Comparison of ENCODE assay signal across 8 cellular contexts in genomic region chr17:39699818-39700147, GRCh38. TPM values are rescaled to one million over a fixed set of nuclear protein-coding genes. Genes with fewer than 3 reads are reported as not detected.
A peak's percentile ranks its signal among the peaks of the same experiment; 100 is the strongest.
DNase-seq lines count a peak whose midpoint lies in the region; ATAC-seq, FAIRE-seq and TF ChIP-seq lines count a peak whose summit lies in the region.

TSS of gene ERBB2 (plus strand) at chr17:39700064. CDS start at chr17:39700239, 175 bp downstream.

- DNase-seq in DMS114 treated with DMSO at 0.1 percent for 48 hours (lab: John Stamatoyannopoulos, UW; ENCODE audit: unreplicated experiment) (peak; percentile 59), T-helper 17 cell (no peak), frontal cortex (ENCODE audit: low spot score in 2 of 2) (peak; percentile 39 to 60), neural crest cell (ENCODE audit: low read depth, low spot score) (peak; percentile 42), NCI-H1105 treated with DMSO at 0.1 percent for 48 hours (lab: John Stamatoyannopoulos, UW) (no peak)
- no peak for DNase-seq in activated CD8-positive, alpha-beta memory T cell treated with anti-CD3 and anti-CD28 coated beads, Interleukin-2, amount 50 U/mL, for 4 hours

- H3K27me3 Mint-ChIP-seq in T-helper 17 cell (peaks cover 37% of the 10 kb centered on the region), neural crest cell (ENCODE audit: low read depth) (peaks cover 3% of the 10 kb centered on the region)

- no peak for FAIRE-seq in frontal cortex (lab: Jason Lieb, UNC)

- H3K9me3 Mint-ChIP-seq in neural crest cell = no peaks in the 10 kb centered on the region

- no peak for ATAC-seq in T-helper 17 cell
- ATAC-seq in HG02759 (IDR thresholded peaks at IDR 0.05; ENCODE audit: unreplicated experiment) = no peak
- ATAC-seq in GM19463 (IDR thresholded peaks at IDR 0.05; ENCODE audit: unreplicated experiment) = no peak

- H3K4me3 Mint-ChIP-seq in T-helper 17 cell = peak within 1 kb of the TSS; percentile 64
- peak within 1 kb of the TSS; percentile 96 for H3K4me3 Mint-ChIP-seq in neural crest cell

- H3K36me3 Mint-ChIP-seq in T-helper 17 cell (ENCODE audit: low read depth) (peaks cover 11% of the 10 kb centered on the region), neural crest cell (ENCODE audit: low read depth) (no peaks in the 10 kb centered on the region)

- no peaks in the 10 kb centered on the region for H3K9me3 ChIP-seq in T-helper 17 cell (ENCODE audit: control insufficient read depth, low read length, poor library complexity, severe bottlenecking)

- H3K4me1 Mint-ChIP-seq in T-helper 17 cell (peaks cover 7% of the 10 kb centered on the region), neural crest cell (peaks cover 74% of the 10 kb centered on the region)

- H3K27ac Mint-ChIP-seq in T-helper 17 cell (peak within 1 kb of the TSS; percentile 29), neural crest cell (ENCODE audit: unreplicated experiment) (peak within 1 kb of the TSS; percentile 93)

- no peak for TF ChIP-seq CTCF in neural crest cell (conservative IDR thresholded peaks at IDR 0.05)

RNA-seq across cellular contexts. Expression of gene ERBB2, which starts in this region (rescaled TPM):
- total RNA-seq in T-helper 17 cell (1 to 10 TPM; 1.3 to 3.5 TPM), frontal cortex (6.9 TPM), neural crest cell (78.4 and 82.9 TPM in 2 replicates)

Comparison
In these comparisons a context has a peak if more than half of its experiments do, and no peak if none do; other contexts are left out.
1. RNA of gene ERBB2 (total RNA-seq): 78.4 to 82.9 TPM in neural crest cell; 6.9 TPM in frontal cortex (single experiment) and 1.3 to 3.5 TPM in T-helper 17 cell; every median in the first group is over 10 times any median in the second.
2. DNase-seq: peak in DMS114 treated with DMSO at 0.1 percent for 48 hours (single experiment), frontal cortex (2 of 2) and neural crest cell (single experiment); none in T-helper 17 cell (0 of 3), NCI-H1105 treated with DMSO at 0.1 percent for 48 hours (single experiment) and activated CD8-positive, alpha-beta memory T cell treated with anti-CD3 and anti-CD28 coated beads, Interleukin-2, amount 50 U/mL, for 4 hours (single experiment).